In genomic region chr3:196868297-196868661, GRCh38 we compare ENCODE assay signal across 1 cellular context.
TF ChIP-seq lines count a peak whose summit lies in the region.

No MANE protein-coding gene starts in this region.

TF ChIP-seq in SK-N-SH, 30 proteins besides CTCF, POLR2A, EP300 and RAD21 (continued from another document):
- TF ChIP-seq REST (IDR thresholded peaks at IDR 0.05; ENCODE audit: low read depth, low read length) (no peak), MEF2A (IDR thresholded peaks at IDR 0.05; ENCODE audit: borderline replicate concordance, low read depth) (no peak)
